In genomic region chr15:45715528-45715927, GRCh38 we compare ENCODE assay signal across 9 cellular contexts.
A peak's percentile ranks its signal among the peaks of the same experiment; 100 is the strongest.
DNase-seq lines count a peak whose midpoint lies in the region; ATAC-seq and TF ChIP-seq lines count a peak whose summit lies in the region.
"Had no signal": no experiment of that assay in that cellular context is flagged by ENCODE, and none has a peak within 500 bp of the region (broad histone marks: within the 10 kb centered on the region; RNA-seq: fewer than 3 reads in every experiment).

No MANE protein-coding gene starts in this region.

- DNase-seq in GM03348 (ENCODE audit: low spot score) (peak; percentile 24), Kasumi-1 (lab: John Stamatoyannopoulos, UW) (peak; percentile 20 to 26), right lobe of liver (no peak), natural killer cell (no peak), superior temporal gyrus (ENCODE audit: extremely low spot score) (no peak)
- no peak for DNase-seq in stimulated activated CD4-positive, alpha-beta T cell treated with anti-CD3 and anti-CD28 coated beads, Interleukin-12 subunit alpha, Interleukin-12 subunit beta, amount 100 ng/mL, for 4 hours
- DNase-seq: esophagus squamous epithelium had no signal

- H3K27me3 ChIP-seq in right lobe of liver: no peaks in the 10 kb centered on the region

- no peaks in the 10 kb centered on the region for H3K36me3 Mint-ChIP-seq in natural killer cell

- peak; percentile 74 for TF ChIP-seq CTCF in VCaP (conservative IDR thresholded peaks at IDR 0.05)
- peak in 3 of 4 donors; percentile 27 to 44 (median 32) for TF ChIP-seq CTCF in right lobe of liver (IDR thresholded peaks at IDR 0.05)
- no peak for TF ChIP-seq CTCF in natural killer cell (IDR thresholded peaks at IDR 0.05)

- intact Hi-C loops in right lobe of liver (cut with DNase I) (no loop called here), natural killer cell (cut with micrococcal nuclease) (no loop called here)

- 40% methylated on average over 1 of the region's 1 CpG for WGBS in right lobe of liver (ENCODE audit: insufficient coverage, low coverage, low lambda C conversion rate, missing lambda C conversion rate)

- no peaks in the 10 kb centered on the region for H3K4me1 ChIP-seq in right lobe of liver
- H3K4me1 ChIP-seq: esophagus squamous epithelium had no signal

- ATAC-seq in right lobe of liver (peak in 1 of 4 donors; percentile 50), natural killer cell (no peak), HG03045 (IDR thresholded peaks at IDR 0.05; ENCODE audit: unreplicated experiment) (no peak)

- H3K9me3 ChIP-seq in right lobe of liver: no peaks in the 10 kb centered on the region
- H3K9me3 ChIP-seq: esophagus squamous epithelium had no signal

- H3K27me3 Mint-ChIP-seq in natural killer cell (ENCODE audit: low read depth in 2 of 2): peaks cover 24 to 37% of the 10 kb centered on the region in 2 donors

- no peak overlapping the region for H3K4me3 ChIP-seq in right lobe of liver
- H3K4me3 ChIP-seq: esophagus squamous epithelium had no signal

- H3K4me1 Mint-ChIP-seq in natural killer cell: no peaks in the 10 kb centered on the region

- H3K4me3 Mint-ChIP-seq in natural killer cell: no peak overlapping the region

- TF ChIP-seq POLR2A in right lobe of liver (IDR thresholded peaks at IDR 0.05): no peak

- H3K27ac ChIP-seq in VCaP (no peak overlapping the region), right lobe of liver (no peak overlapping the region)
- H3K27ac ChIP-seq: esophagus squamous epithelium had no signal

- H3K9me3 Mint-ChIP-seq in natural killer cell: no peaks in the 10 kb centered on the region

- H3K36me3 ChIP-seq in right lobe of liver: no peaks in the 10 kb centered on the region
- H3K36me3 ChIP-seq: esophagus squamous epithelium had no signal

- no peak overlapping the region for H3K27ac Mint-ChIP-seq in natural killer cell

Comparison
In these comparisons a context has a peak if more than half of its experiments do, and no peak if none do; other contexts are left out.
1. DNase-seq: peak in GM03348 (single experiment) and Kasumi-1 (2 of 2); none in right lobe of liver (0 of 3), natural killer cell (single experiment), stimulated activated CD4-positive, alpha-beta T cell treated with anti-CD3 and anti-CD28 coated beads, Interleukin-12 subunit alpha, Interleukin-12 subunit beta, amount 100 ng/mL, for 4 hours (single experiment) and superior temporal gyrus (single experiment).